In the genomic region with DNA sequence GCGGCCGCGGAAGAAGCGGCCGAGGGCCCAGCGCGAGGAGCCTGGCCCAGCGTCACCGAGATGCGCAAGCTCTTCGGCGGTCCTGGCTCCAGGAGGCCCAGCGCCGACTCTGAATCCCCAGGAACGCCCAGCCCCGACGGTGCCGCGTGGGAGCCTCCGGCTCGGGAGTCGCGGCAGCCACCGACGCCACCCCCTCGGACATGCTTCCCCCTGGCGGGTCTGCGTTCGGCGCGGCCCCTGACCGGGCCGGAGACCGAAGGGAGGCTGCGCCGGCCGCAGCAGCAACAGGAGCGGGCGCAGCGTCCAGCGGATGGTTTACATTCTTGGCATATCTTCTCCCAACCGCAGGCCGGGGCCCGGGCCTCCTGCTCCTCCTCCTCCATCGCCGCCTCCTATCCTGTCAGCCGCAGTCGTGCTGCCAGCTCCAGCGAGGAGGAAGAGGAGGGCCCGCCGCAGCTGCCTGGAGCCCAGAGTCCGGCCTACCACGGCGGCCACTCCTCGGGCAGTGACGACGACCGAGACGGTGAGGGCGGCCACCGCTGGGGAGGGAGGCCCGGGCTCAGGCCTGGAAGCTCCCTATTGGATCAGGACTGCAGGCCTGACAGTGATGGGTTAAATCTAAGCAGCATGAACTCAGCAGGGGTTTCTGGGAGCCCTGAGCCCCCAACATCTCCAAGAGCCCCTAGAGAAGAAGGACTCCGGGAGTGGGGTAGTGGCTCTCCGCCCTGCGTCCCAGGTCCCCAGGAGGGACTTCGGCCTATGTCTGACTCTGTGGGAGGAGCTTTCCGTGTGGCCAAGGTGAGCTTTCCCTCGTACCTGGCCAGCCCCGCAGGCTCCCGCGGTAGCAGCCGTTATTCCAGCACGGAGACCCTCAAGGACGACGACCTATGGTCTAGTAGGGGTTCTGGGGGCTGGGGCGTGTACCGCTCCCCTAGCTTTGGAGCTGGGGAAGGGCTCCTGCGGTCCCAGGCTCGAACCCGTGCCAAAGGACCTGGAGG, we compare ENCODE assay signal across 1 cellular context.
TF ChIP-seq lines count a peak whose summit lies in the region.

No MANE protein-coding gene starts in this region.

TF ChIP-seq in HepG2, 621 proteins besides CTCF, POLR2A, EP300 and RAD21 (continued from another document and continues in another):
- peak; percentile 66; the same call in 1 of the 2 replicates for TF ChIP-seq FOXA3 (CRISPR knock-in tag; IDR thresholded peaks at IDR 0.05)
- TF ChIP-seq, protein P1, sequence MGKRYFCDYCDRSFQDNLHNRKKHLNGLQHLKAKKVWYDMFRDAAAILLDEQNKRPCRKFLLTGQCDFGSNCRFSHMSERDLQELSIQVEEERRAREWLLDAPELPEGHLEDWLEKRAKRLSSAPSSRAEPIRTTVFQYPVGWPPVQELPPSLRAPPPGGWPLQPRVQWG (CRISPR knock-in tag; IDR thresholded peaks at IDR 0.05; ENCODE audit: borderline replicate concordance, low read depth): no peak
- TF ChIP-seq, protein P2, sequence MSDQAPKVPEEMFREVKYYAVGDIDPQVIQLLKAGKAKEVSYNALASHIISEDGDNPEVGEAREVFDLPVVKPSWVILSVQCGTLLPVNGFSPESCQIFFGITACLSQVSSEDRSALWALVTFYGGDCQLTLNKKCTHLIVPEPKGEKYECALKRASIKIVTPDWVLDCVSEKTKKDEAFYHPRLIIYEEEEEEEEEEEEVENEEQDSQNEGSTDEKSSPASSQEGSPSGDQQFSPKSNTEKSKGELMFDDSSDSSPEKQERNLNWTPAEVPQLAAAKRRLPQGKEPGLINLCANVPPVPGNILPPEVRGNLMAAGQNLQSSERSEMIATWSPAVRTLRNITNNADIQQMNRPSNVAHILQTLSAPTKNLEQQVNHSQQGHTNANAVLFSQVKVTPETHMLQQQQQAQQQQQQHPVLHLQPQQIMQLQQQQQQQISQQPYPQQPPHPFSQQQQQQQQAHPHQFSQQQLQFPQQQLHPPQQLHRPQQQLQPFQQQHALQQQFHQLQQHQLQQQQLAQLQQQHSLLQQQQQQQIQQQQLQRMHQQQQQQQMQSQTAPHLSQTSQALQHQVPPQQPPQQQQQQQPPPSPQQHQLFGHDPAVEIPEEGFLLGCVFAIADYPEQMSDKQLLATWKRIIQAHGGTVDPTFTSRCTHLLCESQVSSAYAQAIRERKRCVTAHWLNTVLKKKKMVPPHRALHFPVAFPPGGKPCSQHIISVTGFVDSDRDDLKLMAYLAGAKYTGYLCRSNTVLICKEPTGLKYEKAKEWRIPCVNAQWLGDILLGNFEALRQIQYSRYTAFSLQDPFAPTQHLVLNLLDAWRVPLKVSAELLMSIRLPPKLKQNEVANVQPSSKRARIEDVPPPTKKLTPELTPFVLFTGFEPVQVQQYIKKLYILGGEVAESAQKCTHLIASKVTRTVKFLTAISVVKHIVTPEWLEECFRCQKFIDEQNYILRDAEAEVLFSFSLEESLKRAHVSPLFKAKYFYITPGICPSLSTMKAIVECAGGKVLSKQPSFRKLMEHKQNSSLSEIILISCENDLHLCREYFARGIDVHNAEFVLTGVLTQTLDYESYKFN (CRISPR knock-in tag; conservative IDR thresholded peaks at IDR 0.05): peak; percentile 76
- TF ChIP-seq FOXA1 (IDR thresholded peaks at IDR 0.05): no peak
- peak; percentile 14; the same call in 1 of the 2 replicates for TF ChIP-seq FOXA1 (CRISPR knock-in tag; IDR thresholded peaks at IDR 0.05)
- TF ChIP-seq FOXO1 (CRISPR knock-in tag; IDR thresholded peaks at IDR 0.05): peak; percentile 46; the same call in 1 of the 2 replicates
- peak; percentile 79 for TF ChIP-seq MED1 (CRISPR knock-in tag; IDR thresholded peaks at IDR 0.05)
- no peak; the same call in 1 of the 2 replicates for TF ChIP-seq REPIN1 (CRISPR knock-in tag; IDR thresholded peaks at IDR 0.05; ENCODE audit: borderline replicate concordance, low read depth)
- TF ChIP-seq ZNF564 (CRISPR knock-in tag; IDR thresholded peaks at IDR 0.05): peak; percentile 71; the same call in 1 of the 2 replicates
- TF ChIP-seq, protein P3, sequence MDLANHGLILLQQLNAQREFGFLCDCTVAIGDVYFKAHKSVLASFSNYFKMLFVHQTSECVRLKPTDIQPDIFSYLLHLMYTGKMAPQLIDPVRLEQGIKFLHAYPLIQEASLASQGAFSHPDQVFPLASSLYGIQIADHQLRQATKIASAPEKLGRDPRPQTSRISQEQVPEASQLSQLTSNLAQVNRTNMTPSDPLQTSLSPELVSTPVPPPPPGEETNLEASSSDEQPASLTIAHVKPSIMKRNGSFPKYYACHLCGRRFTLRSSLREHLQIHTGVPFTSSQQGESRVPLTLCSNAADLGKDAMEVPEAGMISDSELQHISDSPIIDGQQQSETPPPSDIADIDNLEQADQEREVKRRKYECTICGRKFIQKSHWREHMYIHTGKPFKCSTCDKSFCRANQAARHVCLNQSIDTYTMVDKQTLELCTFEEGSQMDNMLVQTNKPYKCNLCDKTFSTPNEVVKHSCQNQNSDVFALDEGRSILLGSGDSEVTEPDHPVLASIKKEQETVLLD (CRISPR knock-in tag; IDR thresholded peaks at IDR 0.05; ENCODE audit: low read depth): peak; percentile 63
- no peak; the same call in 1 of the 2 replicates for TF ChIP-seq SP2 (CRISPR knock-in tag; IDR thresholded peaks at IDR 0.05)
- TF ChIP-seq ARNTL (CRISPR knock-in tag; IDR thresholded peaks at IDR 0.05): no peak
- TF ChIP-seq, protein P4, sequence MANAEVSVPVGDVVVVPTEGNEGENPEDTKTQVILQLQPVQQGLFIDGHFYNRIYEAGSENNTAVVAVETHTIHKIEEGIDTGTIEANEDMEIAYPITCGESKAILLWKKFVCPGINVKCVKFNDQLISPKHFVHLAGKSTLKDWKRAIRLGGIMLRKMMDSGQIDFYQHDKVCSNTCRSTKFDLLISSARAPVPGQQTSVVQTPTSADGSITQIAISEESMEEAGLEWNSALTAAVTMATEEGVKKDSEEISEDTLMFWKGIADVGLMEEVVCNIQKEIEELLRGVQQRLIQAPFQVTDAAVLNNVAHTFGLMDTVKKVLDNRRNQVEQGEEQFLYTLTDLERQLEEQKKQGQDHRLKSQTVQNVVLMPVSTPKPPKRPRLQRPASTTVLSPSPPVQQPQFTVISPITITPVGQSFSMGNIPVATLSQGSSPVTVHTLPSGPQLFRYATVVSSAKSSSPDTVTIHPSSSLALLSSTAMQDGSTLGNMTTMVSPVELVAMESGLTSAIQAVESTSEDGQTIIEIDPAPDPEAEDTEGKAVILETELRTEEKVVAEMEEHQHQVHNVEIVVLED (CRISPR knock-in tag; IDR thresholded peaks at IDR 0.05; ENCODE audit: borderline replicate concordance): peak; percentile 65; the same call in 1 of the 2 replicates
- TF ChIP-seq RXRA (CRISPR knock-in tag; IDR thresholded peaks at IDR 0.05): peak; percentile 78
- no peak for TF ChIP-seq SRY (CRISPR knock-in tag; IDR thresholded peaks at IDR 0.05)
- TF ChIP-seq, protein P5, sequence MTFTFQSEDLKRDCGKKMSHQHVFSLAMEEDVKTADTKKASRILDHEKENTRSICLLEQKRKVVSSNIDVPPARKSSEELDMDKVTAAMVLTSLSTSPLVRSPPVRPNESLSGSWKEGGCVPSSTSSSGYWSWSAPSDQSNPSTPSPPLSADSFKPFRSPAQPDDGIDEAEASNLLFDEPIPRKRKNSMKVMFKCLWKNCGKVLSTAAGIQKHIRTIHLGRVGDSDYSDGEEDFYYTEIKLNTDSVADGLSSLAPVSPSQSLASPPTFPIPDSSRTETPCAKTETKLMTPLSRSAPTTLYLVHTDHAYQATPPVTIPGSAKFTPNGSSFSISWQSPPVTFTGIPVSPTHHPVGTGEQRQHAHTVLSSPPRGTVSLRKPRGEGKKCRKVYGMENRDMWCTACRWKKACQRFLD (CRISPR knock-in tag; IDR thresholded peaks at IDR 0.05; ENCODE audit: borderline replicate concordance): peak; percentile 69
- TF ChIP-seq CENPX (CRISPR knock-in tag; IDR thresholded peaks at IDR 0.05): no peak
- TF ChIP-seq NFKB2 (CRISPR knock-in tag; IDR thresholded peaks at IDR 0.05; ENCODE audit: borderline replicate concordance): peak; percentile 87; the same call in 1 of the 2 replicates
- TF ChIP-seq RXRB (CRISPR knock-in tag; IDR thresholded peaks at IDR 0.05; ENCODE audit: borderline replicate concordance): 0 out of 2 replicates have a peak, but pooled peaks have one; percentile 36
- no peak for TF ChIP-seq PCBP2 (optimal IDR thresholded peaks at IDR 0.05; ENCODE audit: low read depth, low read length, poor library complexity, severe bottlenecking)
- TF ChIP-seq GABPA (IDR thresholded peaks at IDR 0.05; ENCODE audit: low read depth, low read length): no peak
- TF ChIP-seq GABPA (CRISPR knock-in tag; IDR thresholded peaks at IDR 0.05; ENCODE audit: low read depth): 0 out of 2 replicates have a peak, but pooled peaks have one; percentile 21
- peak; percentile 70; the same call in 1 of the 2 replicates for TF ChIP-seq TBX2 (CRISPR knock-in tag; IDR thresholded peaks at IDR 0.05; ENCODE audit: borderline replicate concordance)
- TF ChIP-seq SAP130 (CRISPR knock-in tag; IDR thresholded peaks at IDR 0.05; ENCODE audit: low read depth): peak; percentile 91
- TF ChIP-seq KLF16 (CRISPR knock-in tag; IDR thresholded peaks at IDR 0.05): peak in 1 of 2 experiments; percentile 83; a peak in 2 of 4 replicates
- 0 out of 2 replicates have a peak, but pooled peaks have one; percentile 61 for TF ChIP-seq ZSCAN9 (CRISPR knock-in tag; IDR thresholded peaks at IDR 0.05; ENCODE audit: borderline replicate concordance)
- TF ChIP-seq, protein P6, sequence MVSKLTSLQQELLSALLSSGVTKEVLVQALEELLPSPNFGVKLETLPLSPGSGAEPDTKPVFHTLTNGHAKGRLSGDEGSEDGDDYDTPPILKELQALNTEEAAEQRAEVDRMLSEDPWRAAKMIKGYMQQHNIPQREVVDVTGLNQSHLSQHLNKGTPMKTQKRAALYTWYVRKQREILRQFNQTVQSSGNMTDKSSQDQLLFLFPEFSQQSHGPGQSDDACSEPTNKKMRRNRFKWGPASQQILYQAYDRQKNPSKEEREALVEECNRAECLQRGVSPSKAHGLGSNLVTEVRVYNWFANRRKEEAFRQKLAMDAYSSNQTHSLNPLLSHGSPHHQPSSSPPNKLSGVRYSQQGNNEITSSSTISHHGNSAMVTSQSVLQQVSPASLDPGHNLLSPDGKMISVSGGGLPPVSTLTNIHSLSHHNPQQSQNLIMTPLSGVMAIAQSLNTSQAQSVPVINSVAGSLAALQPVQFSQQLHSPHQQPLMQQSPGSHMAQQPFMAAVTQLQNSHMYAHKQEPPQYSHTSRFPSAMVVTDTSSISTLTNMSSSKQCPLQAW (CRISPR knock-in tag; IDR thresholded peaks at IDR 0.05): peak; percentile 80
- TF ChIP-seq ISX (CRISPR knock-in tag; conservative IDR thresholded peaks at IDR 0.05): 0 out of 2 replicates have a peak, but pooled peaks have one; percentile 68
- no peak for TF ChIP-seq NR1H2 (CRISPR knock-in tag; IDR thresholded peaks at IDR 0.05; ENCODE audit: borderline replicate concordance, low read depth)
- TF ChIP-seq, protein P7, sequence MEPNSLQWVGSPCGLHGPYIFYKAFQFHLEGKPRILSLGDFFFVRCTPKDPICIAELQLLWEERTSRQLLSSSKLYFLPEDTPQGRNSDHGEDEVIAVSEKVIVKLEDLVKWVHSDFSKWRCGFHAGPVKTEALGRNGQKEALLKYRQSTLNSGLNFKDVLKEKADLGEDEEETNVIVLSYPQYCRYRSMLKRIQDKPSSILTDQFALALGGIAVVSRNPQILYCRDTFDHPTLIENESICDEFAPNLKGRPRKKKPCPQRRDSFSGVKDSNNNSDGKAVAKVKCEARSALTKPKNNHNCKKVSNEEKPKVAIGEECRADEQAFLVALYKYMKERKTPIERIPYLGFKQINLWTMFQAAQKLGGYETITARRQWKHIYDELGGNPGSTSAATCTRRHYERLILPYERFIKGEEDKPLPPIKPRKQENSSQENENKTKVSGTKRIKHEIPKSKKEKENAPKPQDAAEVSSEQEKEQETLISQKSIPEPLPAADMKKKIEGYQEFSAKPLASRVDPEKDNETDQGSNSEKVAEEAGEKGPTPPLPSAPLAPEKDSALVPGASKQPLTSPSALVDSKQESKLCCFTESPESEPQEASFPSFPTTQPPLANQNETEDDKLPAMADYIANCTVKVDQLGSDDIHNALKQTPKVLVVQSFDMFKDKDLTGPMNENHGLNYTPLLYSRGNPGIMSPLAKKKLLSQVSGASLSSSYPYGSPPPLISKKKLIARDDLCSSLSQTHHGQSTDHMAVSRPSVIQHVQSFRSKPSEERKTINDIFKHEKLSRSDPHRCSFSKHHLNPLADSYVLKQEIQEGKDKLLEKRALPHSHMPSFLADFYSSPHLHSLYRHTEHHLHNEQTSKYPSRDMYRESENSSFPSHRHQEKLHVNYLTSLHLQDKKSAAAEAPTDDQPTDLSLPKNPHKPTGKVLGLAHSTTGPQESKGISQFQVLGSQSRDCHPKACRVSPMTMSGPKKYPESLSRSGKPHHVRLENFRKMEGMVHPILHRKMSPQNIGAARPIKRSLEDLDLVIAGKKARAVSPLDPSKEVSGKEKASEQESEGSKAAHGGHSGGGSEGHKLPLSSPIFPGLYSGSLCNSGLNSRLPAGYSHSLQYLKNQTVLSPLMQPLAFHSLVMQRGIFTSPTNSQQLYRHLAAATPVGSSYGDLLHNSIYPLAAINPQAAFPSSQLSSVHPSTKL (CRISPR knock-in tag; IDR thresholded peaks at IDR 0.05): peak; percentile 74
- TF ChIP-seq, protein P8, sequence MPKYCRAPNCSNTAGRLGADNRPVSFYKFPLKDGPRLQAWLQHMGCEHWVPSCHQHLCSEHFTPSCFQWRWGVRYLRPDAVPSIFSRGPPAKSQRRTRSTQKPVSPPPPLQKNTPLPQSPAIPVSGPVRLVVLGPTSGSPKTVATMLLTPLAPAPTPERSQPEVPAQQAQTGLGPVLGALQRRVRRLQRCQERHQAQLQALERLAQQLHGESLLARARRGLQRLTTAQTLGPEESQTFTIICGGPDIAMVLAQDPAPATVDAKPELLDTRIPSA (CRISPR knock-in tag; IDR thresholded peaks at IDR 0.05; ENCODE audit: borderline replicate concordance): 0 out of 2 replicates have a peak, but pooled peaks have one; percentile 43
- TF ChIP-seq FOSL2 (CRISPR knock-in tag; IDR thresholded peaks at IDR 0.05): peak; percentile 26; the same call in 1 of the 2 replicates
- TF ChIP-seq, protein P9, sequence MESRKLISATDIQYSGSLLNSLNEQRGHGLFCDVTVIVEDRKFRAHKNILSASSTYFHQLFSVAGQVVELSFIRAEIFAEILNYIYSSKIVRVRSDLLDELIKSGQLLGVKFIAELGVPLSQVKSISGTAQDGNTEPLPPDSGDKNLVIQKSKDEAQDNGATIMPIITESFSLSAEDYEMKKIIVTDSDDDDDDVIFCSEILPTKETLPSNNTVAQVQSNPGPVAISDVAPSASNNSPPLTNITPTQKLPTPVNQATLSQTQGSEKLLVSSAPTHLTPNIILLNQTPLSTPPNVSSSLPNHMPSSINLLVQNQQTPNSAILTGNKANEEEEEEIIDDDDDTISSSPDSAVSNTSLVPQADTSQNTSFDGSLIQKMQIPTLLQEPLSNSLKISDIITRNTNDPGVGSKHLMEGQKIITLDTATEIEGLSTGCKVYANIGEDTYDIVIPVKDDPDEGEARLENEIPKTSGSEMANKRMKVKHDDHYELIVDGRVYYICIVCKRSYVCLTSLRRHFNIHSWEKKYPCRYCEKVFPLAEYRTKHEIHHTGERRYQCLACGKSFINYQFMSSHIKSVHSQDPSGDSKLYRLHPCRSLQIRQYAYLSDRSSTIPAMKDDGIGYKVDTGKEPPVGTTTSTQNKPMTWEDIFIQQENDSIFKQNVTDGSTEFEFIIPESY (CRISPR knock-in tag; IDR thresholded peaks at IDR 0.05): peak; percentile 11; the same call in 1 of the 2 replicates
